Comparison of ENCODE assay signal across 8 cellular contexts in the genomic region with DNA sequence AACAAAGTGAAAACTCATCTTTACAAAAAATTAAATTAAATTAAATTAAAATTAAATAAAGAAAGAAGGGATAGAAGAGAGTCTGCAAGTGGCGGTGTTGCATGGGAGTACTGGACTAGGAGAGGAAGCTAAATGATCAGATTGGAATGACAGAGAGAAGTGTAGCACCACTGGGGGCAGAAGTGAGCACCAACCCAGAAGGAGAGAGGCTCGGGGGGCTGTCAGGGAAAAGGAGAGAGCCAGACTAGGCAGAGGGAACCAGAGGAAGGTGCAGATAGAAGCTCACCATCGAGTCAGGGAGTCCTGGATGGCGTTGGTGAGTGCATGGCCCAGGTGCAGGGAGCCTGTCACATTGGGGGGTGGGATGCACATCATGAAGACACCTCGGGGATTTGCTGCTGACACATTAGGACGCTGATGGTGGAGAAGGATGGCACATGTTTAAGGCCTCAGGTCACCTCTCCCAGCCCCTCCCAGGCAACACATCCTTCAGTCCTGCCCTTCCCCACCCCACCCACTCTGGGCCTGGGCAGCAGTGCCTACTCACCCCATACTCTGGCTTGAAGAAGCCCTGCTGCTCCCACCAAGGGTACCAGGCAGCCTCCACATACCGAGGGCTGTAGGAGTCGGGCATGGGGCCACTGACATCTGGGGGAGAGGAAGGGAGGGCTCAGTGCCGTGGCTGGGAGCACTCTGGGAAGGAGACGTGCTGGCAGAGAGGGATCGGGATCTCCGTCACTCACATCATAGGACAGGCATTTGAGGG. TPM values are rescaled to one million over a fixed set of nuclear protein-coding genes. Genes with fewer than 3 reads are reported as not detected.
DNase-seq lines count a peak whose midpoint lies in the region; ATAC-seq and TF ChIP-seq lines count a peak whose summit lies in the region.

No MANE protein-coding gene starts in this region.

- no peaks in the 10 kb centered on the region for H3K27me3 Mint-ChIP-seq in naive B cell

- no peaks in the 10 kb centered on the region for H3K9me3 Mint-ChIP-seq in naive B cell

- TF ChIP-seq POLR2A in lower leg skin (IDR thresholded peaks at IDR 0.05): no peak

- H3K4me3 ChIP-seq in lower leg skin (ENCODE audit: low read depth, poor library complexity, severe bottlenecking): no peak overlapping the region

- H3K4me1 Mint-ChIP-seq in naive B cell: peaks cover 33 to 65% (median 61%) of the 10 kb centered on the region in 3 donors

- 64 to 65% methylated on average over 12 of the region's 12 CpGs for WGBS in lower leg skin, 2 donors

- H3K27ac Mint-ChIP-seq in naive B cell: peak overlapping the region in 5 of 6 donors; percentile 1 to 65 (median 54)

- no peak for TF ChIP-seq CTCF in lower leg skin (IDR thresholded peaks at IDR 0.05)

- H3K36me3 Mint-ChIP-seq in naive B cell: peaks cover 9 to 15% of the 10 kb centered on the region in 2 donors

- DNase-seq in NOMO-1 treated with DMSO at 0.1 percent for 48 hours (lab: John Stamatoyannopoulos, UW; ENCODE audit: unreplicated experiment) (peak; percentile 40), NOMO-1 treated with dmso at 0.1 percent for 144 hours (lab: John Stamatoyannopoulos, UW; ENCODE audit: unreplicated experiment) (no peak), HT1080 (ENCODE audit: low read depth) (peak; percentile 55), RPMI8226 (peak; percentile 63), dedifferentiated amniotic fluid mesenchymal stem cell (ENCODE audit: extremely low spot score) (peak; percentile 40), naive B cell (peak; percentile 24), lower leg skin (ENCODE audit: low spot score in 2 of 2) (no peak)

- intact Hi-C loops in lower leg skin (cut with DNase I; ENCODE audit: low total_unique reads): no loop called here

- ATAC-seq in naive B cell (ENCODE audit: low read depth in 2 of 2): no peak
- no peak for ATAC-seq in HG02571 (IDR thresholded peaks at IDR 0.05; ENCODE audit: unreplicated experiment)

- H3K4me3 Mint-ChIP-seq in naive B cell: peak overlapping the region in 6 of 8 donors; percentile 17 to 84 (median 76)

RNA-seq across cellular contexts. Expression of gene VARS1, which starts 4.0 kb away (rescaled TPM):
- total RNA-seq in HT1080 (2014; rRNA removed; shearing (Covaris generic)): 63.0 and 76.4 TPM in 2 replicates
- polyA plus RNA-seq in HT1080 (2015; cell fraction: cytosol; rRNA removed): 74.9 and 76.0 TPM in 2 replicates
- 214 and 224 TPM in 2 replicates for polyA plus RNA-seq in HT1080 (2015; cell fraction: nucleus; rRNA removed)
- 10 to 100 TPM; 42.2 to 70.6 (median 50.3) TPM for polyA plus RNA-seq in naive B cell (ENCODE audit: low read depth in 6 of 6)
- 10 to 100 TPM; 39.2 to 53.9 (median 46.9) TPM for total RNA-seq in lower leg skin

RNA-seq across cellular contexts. Expression of gene VWA7, which starts 14.4 kb away (rescaled TPM):
- 0.77 and 0.79 TPM in 2 replicates for total RNA-seq in HT1080 (2014; rRNA removed; shearing (Covaris generic))
- 1.1 and 1.6 TPM in 2 replicates for polyA plus RNA-seq in HT1080 (2015; cell fraction: cytosol; rRNA removed)
- polyA plus RNA-seq in HT1080 (2015; cell fraction: nucleus; rRNA removed): 3.0 and 3.4 TPM in 2 replicates
- under 1 TPM in 2 of 6 donors, not detected in 4; 0.13 to 0.29 TPM for polyA plus RNA-seq in naive B cell (ENCODE audit: low read depth in 6 of 6)
- total RNA-seq in lower leg skin: 1 to 10 TPM in 3 of 4 donors, under 1 TPM in 1; 0.49 to 4.8 (median 1.4) TPM

RNA-seq across cellular contexts. Expression of gene LSM2, which starts 15.3 kb away (rescaled TPM):
- total RNA-seq in HT1080 (2014; rRNA removed; shearing (Covaris generic)): 104 and 115 TPM in 2 replicates
- 105 and 107 TPM in 2 replicates for polyA plus RNA-seq in HT1080 (2015; cell fraction: cytosol; rRNA removed)
- 26.3 and 30.0 TPM in 2 replicates for polyA plus RNA-seq in HT1080 (2015; cell fraction: nucleus; rRNA removed)
- 100 to 1,000 TPM in 1 of 6 donors, 10 to 100 TPM in 5; 75.4 to 107 (median 92.4) TPM for polyA plus RNA-seq in naive B cell (ENCODE audit: low read depth in 6 of 6)
- 10 to 100 TPM; 24.7 to 34.5 (median 28.7) TPM for total RNA-seq in lower leg skin

RNA-seq across cellular contexts. Expression of gene HSPA1L, which starts 23.6 kb away (rescaled TPM):
- 0.73 and 1.3 TPM in 2 replicates for total RNA-seq in HT1080 (2014; rRNA removed; shearing (Covaris generic))
- 1.2 and 1.5 TPM in 2 replicates for polyA plus RNA-seq in HT1080 (2015; cell fraction: cytosol; rRNA removed)
- 1.6 and 2.3 TPM in 2 replicates for polyA plus RNA-seq in HT1080 (2015; cell fraction: nucleus; rRNA removed)
- polyA plus RNA-seq in naive B cell (ENCODE audit: low read depth in 6 of 6): 1 to 10 TPM in 1 of 6 donors, under 1 TPM in 4, not detected in 1; 0.45 to 1.4 (median 0.71) TPM
- 1 to 10 TPM; 1.3 to 2.3 (median 1.8) TPM for total RNA-seq in lower leg skin

RNA-seq across cellular contexts. Expression of gene HSPA1A, which starts 23.8 kb away (rescaled TPM):
- total RNA-seq in HT1080 (2014; rRNA removed; shearing (Covaris generic)): 99.6 and 108 TPM in 2 replicates
- 21.7 and 29.8 TPM in 2 replicates for polyA plus RNA-seq in HT1080 (2015; cell fraction: cytosol; rRNA removed)
- 65.3 and 67.2 TPM in 2 replicates for polyA plus RNA-seq in HT1080 (2015; cell fraction: nucleus; rRNA removed)
- polyA plus RNA-seq in naive B cell (ENCODE audit: low read depth in 6 of 6): 10 to 100 TPM in 2 of 6 donors, 1 to 10 TPM in 3, under 1 TPM in 1; 0.23 to 12.1 (median 7.9) TPM
- 100 to 1,000 TPM; 237 to 342 (median 321) TPM for total RNA-seq in lower leg skin

Comparison
In these comparisons a context has a peak if more than half of its experiments do, and no peak if none do; other contexts are left out.
1. DNase-seq: peak in NOMO-1 treated with DMSO at 0.1 percent for 48 hours (single experiment), HT1080 (single experiment), RPMI8226 (single experiment), dedifferentiated amniotic fluid mesenchymal stem cell (single experiment) and naive B cell (single experiment); none in NOMO-1 treated with dmso at 0.1 percent for 144 hours (single experiment) and lower leg skin (0 of 2).